In genomic region chr18:74598350-74599001, GRCh38 we compare ENCODE assay signal across 8 cellular contexts.
DNase-seq lines count a peak whose midpoint lies in the region; ATAC-seq lines count a peak whose summit lies in the region.

No MANE protein-coding gene starts in this region.

- peak; percentile 55 for ATAC-seq in GM21786 (IDR thresholded peaks at IDR 0.05; ENCODE audit: unreplicated experiment)

- DNase-seq in GM03348 (ENCODE audit: low spot score) (peak; percentile 74), T-helper 1 cell (peak; percentile 33 to 66 (median 61)), anterior cingulate cortex (lab: John Stamatoyannopoulos, UW) (peak in 34 of 58 donors; percentile 26 to 78 (median 58)), NCI-H187 treated with DMSO at 0.1 percent for 48 hours (lab: John Stamatoyannopoulos, UW) (no peak)

- peaks cover 19% of the 10 kb centered on the region for H3K36me3 ChIP-seq in KOPT-K1 (ENCODE audit: insufficient read depth, low read length)

- H3K4me3 ChIP-seq in iPS-11a (ENCODE audit: low read depth, low read length) (peak overlapping the region; percentile 86), skin epidermis (peak overlapping the region; percentile 77 to 98 (median 96))

- no peaks in the 10 kb centered on the region for H3K9me3 ChIP-seq in KOPT-K1 (ENCODE audit: insufficient read depth, low read length, poor library complexity, severe bottlenecking)

- H3K27ac ChIP-seq in KOPT-K1 (ENCODE audit: low read depth, low read length, poor library complexity, severe bottlenecking) (peak overlapping the region; percentile 97), skin epidermis (peak overlapping the region; percentile 97 to 100 (median 100))
